1 cellular context compared by ENCODE assay signal in the genomic region with DNA sequence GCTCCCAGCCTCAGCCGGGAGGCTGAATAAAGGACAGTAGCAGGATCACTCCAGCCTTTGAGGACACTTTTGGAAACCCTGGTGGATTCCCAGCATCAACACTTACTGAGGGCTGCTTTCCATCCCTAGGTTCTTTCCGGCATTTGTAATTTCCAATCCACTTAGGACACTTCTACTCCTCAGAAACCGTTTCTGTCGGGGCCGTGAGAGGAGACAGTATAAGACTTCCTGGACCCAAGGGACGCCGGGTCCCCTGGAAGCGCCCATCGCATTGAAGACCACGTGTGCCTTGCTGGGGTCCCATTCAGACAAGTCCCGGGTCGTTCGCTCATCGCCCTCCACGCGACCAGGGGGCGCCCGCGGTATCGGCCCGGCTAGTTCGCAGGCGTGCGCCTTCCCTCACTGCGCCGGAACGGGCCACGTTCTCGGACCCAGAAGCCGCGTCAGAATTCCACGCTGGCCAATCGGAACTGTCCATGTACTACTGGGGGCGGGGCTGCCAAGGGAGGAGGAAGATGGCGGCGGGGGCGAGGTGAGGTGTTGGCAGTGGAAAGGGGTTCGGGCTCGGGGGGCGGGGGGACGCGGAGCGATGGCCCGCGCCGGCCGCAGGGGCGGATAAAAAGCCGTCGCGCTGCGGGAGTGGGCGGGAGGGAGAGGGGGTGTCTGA.
TF ChIP-seq lines count a peak whose summit lies in the region.

A gene (plus strand): TSS at position 479 of the 667 bp plus-strand sequence. CDS start 202 bp downstream, outside the sequence.

TF ChIP-seq in HepG2, 621 proteins besides CTCF, POLR2A, EP300 and RAD21 (continued from another document and continues in another):
- TF ChIP-seq, protein P1, sequence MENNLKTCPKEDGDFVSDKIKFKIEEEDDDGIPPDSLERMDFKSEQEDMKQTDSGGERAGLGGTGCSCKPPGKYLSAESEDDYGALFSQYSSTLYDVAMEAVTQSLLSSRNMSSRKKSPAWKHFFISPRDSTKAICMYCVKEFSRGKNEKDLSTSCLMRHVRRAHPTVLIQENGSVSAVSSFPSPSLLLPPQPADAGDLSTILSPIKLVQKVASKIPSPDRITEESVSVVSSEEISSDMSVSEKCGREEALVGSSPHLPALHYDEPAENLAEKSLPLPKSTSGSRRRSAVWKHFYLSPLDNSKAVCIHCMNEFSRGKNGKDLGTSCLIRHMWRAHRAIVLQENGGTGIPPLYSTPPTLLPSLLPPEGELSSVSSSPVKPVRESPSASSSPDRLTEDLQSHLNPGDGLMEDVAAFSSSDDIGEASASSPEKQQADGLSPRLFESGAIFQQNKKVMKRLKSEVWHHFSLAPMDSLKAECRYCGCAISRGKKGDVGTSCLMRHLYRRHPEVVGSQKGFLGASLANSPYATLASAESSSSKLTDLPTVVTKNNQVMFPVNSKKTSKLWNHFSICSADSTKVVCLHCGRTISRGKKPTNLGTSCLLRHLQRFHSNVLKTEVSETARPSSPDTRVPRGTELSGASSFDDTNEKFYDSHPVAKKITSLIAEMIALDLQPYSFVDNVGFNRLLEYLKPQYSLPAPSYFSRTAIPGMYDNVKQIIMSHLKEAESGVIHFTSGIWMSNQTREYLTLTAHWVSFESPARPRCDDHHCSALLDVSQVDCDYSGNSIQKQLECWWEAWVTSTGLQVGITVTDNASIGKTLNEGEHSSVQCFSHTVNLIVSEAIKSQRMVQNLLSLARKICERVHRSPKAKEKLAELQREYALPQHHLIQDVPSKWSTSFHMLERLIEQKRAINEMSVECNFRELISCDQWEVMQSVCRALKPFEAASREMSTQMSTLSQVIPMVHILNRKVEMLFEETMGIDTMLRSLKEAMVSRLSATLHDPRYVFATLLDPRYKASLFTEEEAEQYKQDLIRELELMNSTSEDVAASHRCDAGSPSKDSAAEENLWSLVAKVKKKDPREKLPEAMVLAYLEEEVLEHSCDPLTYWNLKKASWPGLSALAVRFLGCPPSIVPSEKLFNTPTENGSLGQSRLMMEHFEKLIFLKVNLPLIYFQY (CRISPR knock-in tag; IDR thresholded peaks at IDR 0.05; ENCODE audit: borderline replicate concordance), result peak; percentile 98
- TF ChIP-seq, protein P2, sequence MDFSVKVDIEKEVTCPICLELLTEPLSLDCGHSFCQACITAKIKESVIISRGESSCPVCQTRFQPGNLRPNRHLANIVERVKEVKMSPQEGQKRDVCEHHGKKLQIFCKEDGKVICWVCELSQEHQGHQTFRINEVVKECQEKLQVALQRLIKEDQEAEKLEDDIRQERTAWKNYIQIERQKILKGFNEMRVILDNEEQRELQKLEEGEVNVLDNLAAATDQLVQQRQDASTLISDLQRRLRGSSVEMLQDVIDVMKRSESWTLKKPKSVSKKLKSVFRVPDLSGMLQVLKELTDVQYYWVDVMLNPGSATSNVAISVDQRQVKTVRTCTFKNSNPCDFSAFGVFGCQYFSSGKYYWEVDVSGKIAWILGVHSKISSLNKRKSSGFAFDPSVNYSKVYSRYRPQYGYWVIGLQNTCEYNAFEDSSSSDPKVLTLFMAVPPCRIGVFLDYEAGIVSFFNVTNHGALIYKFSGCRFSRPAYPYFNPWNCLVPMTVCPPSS (IDR thresholded peaks at IDR 0.05), result no peak
- TF ChIP-seq KLF11 (CRISPR knock-in tag; IDR thresholded peaks at IDR 0.05) (peak; percentile 72; the same call in 1 of the 2 replicates), KMT2A (CRISPR knock-in tag; IDR thresholded peaks at IDR 0.05) (peak; percentile 96), GLI4 (CRISPR knock-in tag; IDR thresholded peaks at IDR 0.05; ENCODE audit: borderline replicate concordance) (no peak; the same call in none of the 2 replicates), IKZF1 (IDR thresholded peaks at IDR 0.05) (no peak), ZNF615 (CRISPR knock-in tag; IDR thresholded peaks at IDR 0.05; ENCODE audit: borderline replicate concordance) (peak; percentile 92; the same call in 1 of the 2 replicates), HMG20A (CRISPR knock-in tag; IDR thresholded peaks at IDR 0.05; ENCODE audit: borderline replicate concordance) (no peak), RXRA (CRISPR knock-in tag; IDR thresholded peaks at IDR 0.05) (peak; percentile 78), ZNF484 (CRISPR knock-in tag; IDR thresholded peaks at IDR 0.05; ENCODE audit: borderline replicate concordance, low read depth) (no peak), ZNF10 (CRISPR knock-in tag; IDR thresholded peaks at IDR 0.05; ENCODE audit: borderline replicate concordance, low read depth) (no peak), ZIK1 (CRISPR knock-in tag; IDR thresholded peaks at IDR 0.05; ENCODE audit: borderline replicate concordance, low read depth) (0 out of 2 replicates have a peak, but pooled peaks have one; percentile 72), ZBTB8A (CRISPR knock-in tag; IDR thresholded peaks at IDR 0.05; ENCODE audit: borderline replicate concordance, low read depth) (no peak; the same call in 1 of the 2 replicates), ZNF616 (CRISPR knock-in tag; IDR thresholded peaks at IDR 0.05; ENCODE audit: low read depth) (no peak; the same call in 1 of the 2 replicates), WIZ (CRISPR knock-in tag; IDR thresholded peaks at IDR 0.05) (no peak; the same call in 1 of the 2 replicates), ZNF501 (CRISPR knock-in tag; IDR thresholded peaks at IDR 0.05) (peak; percentile 92), HOXD1 (CRISPR knock-in tag; IDR thresholded peaks at IDR 0.05) (no peak), ZKSCAN8 (CRISPR knock-in tag; IDR thresholded peaks at IDR 0.05; ENCODE audit: borderline replicate concordance) (peak; percentile 52; the same call in 1 of the 2 replicates), ZNF577 (CRISPR knock-in tag; IDR thresholded peaks at IDR 0.05; ENCODE audit: borderline replicate concordance, low read depth) (no peak), DNMT1 (CRISPR knock-in tag; IDR thresholded peaks at IDR 0.05) (no peak), EZH2 (conservative IDR thresholded peaks at IDR 0.05; ENCODE audit: low read depth, low read length) (no peak), GATAD2A (CRISPR knock-in tag; IDR thresholded peaks at IDR 0.05) (peak; percentile 87), AGO2 (optimal IDR thresholded peaks at IDR 0.05; ENCODE audit: low read depth, low read length) (peak; percentile 1), ZC3H13 (CRISPR knock-in tag; IDR thresholded peaks at IDR 0.05) (no peak), CEBPB (IDR thresholded peaks at IDR 0.05; ENCODE audit: borderline replicate concordance, low read depth, low read length) (no peak), ARNTL (CRISPR knock-in tag; IDR thresholded peaks at IDR 0.05) (peak; percentile 87), MIER3 (CRISPR knock-in tag; IDR thresholded peaks at IDR 0.05; ENCODE audit: borderline replicate concordance) (peak; percentile 82; the same call in 1 of the 2 replicates)
- TF ChIP-seq, protein P3, sequence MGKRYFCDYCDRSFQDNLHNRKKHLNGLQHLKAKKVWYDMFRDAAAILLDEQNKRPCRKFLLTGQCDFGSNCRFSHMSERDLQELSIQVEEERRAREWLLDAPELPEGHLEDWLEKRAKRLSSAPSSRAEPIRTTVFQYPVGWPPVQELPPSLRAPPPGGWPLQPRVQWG (CRISPR knock-in tag; IDR thresholded peaks at IDR 0.05; ENCODE audit: borderline replicate concordance, low read depth), result no peak
- TF ChIP-seq, protein P4, sequence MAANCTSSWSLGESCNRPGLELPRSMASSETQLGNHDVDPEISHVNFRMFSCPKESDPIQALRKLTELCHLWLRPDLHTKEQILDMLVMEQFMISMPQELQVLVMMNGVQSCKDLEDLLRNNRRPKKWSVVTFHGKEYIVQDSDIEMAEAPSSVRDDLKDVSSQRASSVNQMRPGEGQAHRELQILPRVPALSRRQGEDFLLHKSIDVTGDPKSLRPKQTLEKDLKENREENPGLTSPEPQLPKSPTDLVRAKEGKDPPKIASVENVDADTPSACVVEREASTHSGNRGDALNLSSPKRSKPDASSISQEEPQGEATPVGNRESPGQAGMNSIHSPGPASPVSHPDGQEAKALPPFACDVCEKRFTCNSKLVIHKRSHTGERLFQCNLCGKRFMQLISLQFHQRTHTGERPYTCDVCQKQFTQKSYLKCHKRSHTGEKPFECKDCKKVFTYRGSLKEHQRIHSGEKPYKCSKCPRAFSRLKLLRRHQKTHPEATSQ (CRISPR knock-in tag; IDR thresholded peaks at IDR 0.05; ENCODE audit: borderline replicate concordance), result peak; percentile 89; the same call in 1 of the 2 replicates
- TF ChIP-seq, protein P5, sequence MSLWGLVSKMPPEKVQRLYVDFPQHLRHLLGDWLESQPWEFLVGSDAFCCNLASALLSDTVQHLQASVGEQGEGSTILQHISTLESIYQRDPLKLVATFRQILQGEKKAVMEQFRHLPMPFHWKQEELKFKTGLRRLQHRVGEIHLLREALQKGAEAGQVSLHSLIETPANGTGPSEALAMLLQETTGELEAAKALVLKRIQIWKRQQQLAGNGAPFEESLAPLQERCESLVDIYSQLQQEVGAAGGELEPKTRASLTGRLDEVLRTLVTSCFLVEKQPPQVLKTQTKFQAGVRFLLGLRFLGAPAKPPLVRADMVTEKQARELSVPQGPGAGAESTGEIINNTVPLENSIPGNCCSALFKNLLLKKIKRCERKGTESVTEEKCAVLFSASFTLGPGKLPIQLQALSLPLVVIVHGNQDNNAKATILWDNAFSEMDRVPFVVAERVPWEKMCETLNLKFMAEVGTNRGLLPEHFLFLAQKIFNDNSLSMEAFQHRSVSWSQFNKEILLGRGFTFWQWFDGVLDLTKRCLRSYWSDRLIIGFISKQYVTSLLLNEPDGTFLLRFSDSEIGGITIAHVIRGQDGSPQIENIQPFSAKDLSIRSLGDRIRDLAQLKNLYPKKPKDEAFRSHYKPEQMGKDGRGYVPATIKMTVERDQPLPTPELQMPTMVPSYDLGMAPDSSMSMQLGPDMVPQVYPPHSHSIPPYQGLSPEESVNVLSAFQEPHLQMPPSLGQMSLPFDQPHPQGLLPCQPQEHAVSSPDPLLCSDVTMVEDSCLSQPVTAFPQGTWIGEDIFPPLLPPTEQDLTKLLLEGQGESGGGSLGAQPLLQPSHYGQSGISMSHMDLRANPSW (CRISPR knock-in tag; IDR thresholded peaks at IDR 0.05; ENCODE audit: borderline replicate concordance), result peak; percentile 52; the same call in 1 of the 2 replicates
- TF ChIP-seq, protein P6, sequence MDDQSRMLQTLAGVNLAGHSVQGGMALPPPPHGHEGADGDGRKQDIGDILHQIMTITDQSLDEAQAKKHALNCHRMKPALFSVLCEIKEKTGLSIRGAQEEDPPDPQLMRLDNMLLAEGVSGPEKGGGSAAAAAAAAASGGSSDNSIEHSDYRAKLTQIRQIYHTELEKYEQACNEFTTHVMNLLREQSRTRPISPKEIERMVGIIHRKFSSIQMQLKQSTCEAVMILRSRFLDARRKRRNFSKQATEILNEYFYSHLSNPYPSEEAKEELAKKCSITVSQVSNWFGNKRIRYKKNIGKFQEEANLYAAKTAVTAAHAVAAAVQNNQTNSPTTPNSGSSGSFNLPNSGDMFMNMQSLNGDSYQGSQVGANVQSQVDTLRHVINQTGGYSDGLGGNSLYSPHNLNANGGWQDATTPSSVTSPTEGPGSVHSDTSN (CRISPR knock-in tag; IDR thresholded peaks at IDR 0.05; ENCODE audit: borderline replicate concordance), result peak; percentile 73; the same call in 1 of the 2 replicates
- TF ChIP-seq, protein P7, sequence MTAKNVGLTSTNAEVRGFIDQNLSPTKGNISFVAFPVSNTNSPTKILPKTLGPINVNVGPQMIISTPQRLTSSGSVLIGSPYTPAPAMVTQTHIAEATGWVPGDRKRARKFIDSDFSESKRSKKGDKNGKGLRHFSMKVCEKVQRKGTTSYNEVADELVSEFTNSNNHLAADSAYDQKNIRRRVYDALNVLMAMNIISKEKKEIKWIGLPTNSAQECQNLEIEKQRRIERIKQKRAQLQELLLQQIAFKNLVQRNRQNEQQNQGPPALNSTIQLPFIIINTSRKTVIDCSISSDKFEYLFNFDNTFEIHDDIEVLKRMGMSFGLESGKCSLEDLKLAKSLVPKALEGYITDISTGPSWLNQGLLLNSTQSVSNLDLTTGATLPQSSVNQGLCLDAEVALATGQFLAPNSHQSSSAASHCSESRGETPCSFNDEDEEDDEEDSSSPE (CRISPR knock-in tag; IDR thresholded peaks at IDR 0.05), result peak; percentile 71
- TF ChIP-seq, protein P8, sequence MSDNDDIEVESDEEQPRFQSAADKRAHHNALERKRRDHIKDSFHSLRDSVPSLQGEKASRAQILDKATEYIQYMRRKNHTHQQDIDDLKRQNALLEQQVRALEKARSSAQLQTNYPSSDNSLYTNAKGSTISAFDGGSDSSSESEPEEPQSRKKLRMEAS (IDR thresholded peaks at IDR 0.05), result peak; percentile 98
- TF ChIP-seq, protein P9, sequence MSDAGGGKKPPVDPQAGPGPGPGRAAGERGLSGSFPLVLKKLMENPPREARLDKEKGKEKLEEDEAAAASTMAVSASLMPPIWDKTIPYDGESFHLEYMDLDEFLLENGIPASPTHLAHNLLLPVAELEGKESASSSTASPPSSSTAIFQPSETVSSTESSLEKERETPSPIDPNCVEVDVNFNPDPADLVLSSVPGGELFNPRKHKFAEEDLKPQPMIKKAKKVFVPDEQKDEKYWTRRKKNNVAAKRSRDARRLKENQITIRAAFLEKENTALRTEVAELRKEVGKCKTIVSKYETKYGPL (CRISPR knock-in tag; IDR thresholded peaks at IDR 0.05), result no peak
- TF ChIP-seq, protein P10, sequence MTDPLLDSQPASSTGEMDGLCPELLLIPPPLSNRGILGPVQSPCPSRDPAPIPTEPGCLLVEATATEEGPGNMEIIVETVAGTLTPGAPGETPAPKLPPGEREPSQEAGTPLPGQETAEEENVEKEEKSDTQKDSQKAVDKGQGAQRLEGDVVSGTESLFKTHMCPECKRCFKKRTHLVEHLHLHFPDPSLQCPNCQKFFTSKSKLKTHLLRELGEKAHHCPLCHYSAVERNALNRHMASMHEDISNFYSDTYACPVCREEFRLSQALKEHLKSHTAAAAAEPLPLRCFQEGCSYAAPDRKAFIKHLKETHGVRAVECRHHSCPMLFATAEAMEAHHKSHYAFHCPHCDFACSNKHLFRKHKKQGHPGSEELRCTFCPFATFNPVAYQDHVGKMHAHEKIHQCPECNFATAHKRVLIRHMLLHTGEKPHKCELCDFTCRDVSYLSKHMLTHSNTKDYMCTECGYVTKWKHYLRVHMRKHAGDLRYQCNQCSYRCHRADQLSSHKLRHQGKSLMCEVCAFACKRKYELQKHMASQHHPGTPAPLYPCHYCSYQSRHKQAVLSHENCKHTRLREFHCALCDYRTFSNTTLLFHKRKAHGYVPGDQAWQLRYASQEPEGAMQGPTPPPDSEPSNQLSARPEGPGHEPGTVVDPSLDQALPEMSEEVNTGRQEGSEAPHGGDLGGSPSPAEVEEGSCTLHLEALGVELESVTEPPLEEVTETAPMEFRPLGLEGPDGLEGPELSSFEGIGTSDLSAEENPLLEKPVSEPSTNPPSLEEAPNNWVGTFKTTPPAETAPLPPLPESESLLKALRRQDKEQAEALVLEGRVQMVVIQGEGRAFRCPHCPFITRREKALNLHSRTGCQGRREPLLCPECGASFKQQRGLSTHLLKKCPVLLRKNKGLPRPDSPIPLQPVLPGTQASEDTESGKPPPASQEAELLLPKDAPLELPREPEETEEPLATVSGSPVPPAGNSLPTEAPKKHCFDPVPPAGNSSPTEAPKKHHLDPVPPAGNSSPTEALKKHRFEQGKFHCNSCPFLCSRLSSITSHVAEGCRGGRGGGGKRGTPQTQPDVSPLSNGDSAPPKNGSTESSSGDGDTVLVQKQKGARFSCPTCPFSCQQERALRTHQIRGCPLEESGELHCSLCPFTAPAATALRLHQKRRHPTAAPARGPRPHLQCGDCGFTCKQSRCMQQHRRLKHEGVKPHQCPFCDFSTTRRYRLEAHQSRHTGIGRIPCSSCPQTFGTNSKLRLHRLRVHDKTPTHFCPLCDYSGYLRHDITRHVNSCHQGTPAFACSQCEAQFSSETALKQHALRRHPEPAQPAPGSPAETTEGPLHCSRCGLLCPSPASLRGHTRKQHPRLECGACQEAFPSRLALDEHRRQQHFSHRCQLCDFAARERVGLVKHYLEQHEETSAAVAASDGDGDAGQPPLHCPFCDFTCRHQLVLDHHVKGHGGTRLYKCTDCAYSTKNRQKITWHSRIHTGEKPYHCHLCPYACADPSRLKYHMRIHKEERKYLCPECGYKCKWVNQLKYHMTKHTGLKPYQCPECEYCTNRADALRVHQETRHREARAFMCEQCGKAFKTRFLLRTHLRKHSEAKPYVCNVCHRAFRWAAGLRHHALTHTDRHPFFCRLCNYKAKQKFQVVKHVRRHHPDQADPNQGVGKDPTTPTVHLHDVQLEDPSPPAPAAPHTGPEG (CRISPR knock-in tag; IDR thresholded peaks at IDR 0.05), result no peak; the same call in 1 of the 2 replicates
